29 cellular contexts compared by ENCODE assay signal in genomic region chr11:32034680-32035079, GRCh38. TPM values are rescaled to one million over a fixed set of nuclear protein-coding genes. Genes with fewer than 3 reads are reported as not detected.
A peak's percentile ranks its signal among the peaks of the same experiment; 100 is the strongest.
DNase-seq lines count a peak whose midpoint lies in the region; ATAC-seq and TF ChIP-seq lines count a peak whose summit lies in the region.
"Had no signal": no experiment of that assay in that cellular context is flagged by ENCODE, and none has a peak within 500 bp of the region (broad histone marks: within the 10 kb centered on the region; RNA-seq: fewer than 3 reads in every experiment).

No MANE protein-coding gene starts in this region.

- peak overlapping the region; percentile 71 for H3K4me2 ChIP-seq in osteoblast (ENCODE audit: insufficient read depth, low read length)

- H2AFZ ChIP-seq in osteoblast (ENCODE audit: low read length), result no peak overlapping the region

- H3K4me1 ChIP-seq in osteoblast (ENCODE audit: insufficient read depth, low read length), result peaks cover 39% of the 10 kb centered on the region
- H3K4me1 ChIP-seq: foreskin keratinocyte, left ventricle myocardium inferior had no signal

- no peak for ATAC-seq in GM19452 (IDR thresholded peaks at IDR 0.05; ENCODE audit: unreplicated experiment)
- ATAC-seq in GM18511 (IDR thresholded peaks at IDR 0.05; ENCODE audit: unreplicated experiment), result no peak
- ATAC-seq in HG03565 (IDR thresholded peaks at IDR 0.05; ENCODE audit: unreplicated experiment), result no peak
- ATAC-seq: activated T-helper 17 cell treated with anti-CD3 and anti-CD28 coated beads, Interleukin-2, amount 50 U/mL, for 72 hours; foreskin keratinocyte; stimulated activated naive B cell treated with anti-CD40 and anti-IgM and Interleukin-4, amounts not matched to agents 10 μg/mL and 1 μg/mL and 100 μg/mL, for 72 hours had no signal

- peak overlapping the region; percentile 99 for H3K27ac ChIP-seq in osteoblast (ENCODE audit: low read depth, low read length)
- H3K27ac ChIP-seq: C4-2B, cardiac muscle cell, foreskin keratinocyte, left ventricle myocardium inferior had no signal

- H3K27me3 ChIP-seq in osteoblast (ENCODE audit: insufficient read depth, low read length), result no peaks in the 10 kb centered on the region
- H3K27me3 ChIP-seq: cardiac muscle cell had no signal

- no peaks in the 10 kb centered on the region for H4K20me1 ChIP-seq in osteoblast (ENCODE audit: insufficient read depth, low read length)

- peak; percentile 72 for DNase-seq in EH (ENCODE audit: low read depth)
- DNase-seq in HS-5 (ENCODE audit: low read depth), result peak; percentile 56
- peak; percentile 12 to 77 for DNase-seq in cardiac fibroblast (ENCODE audit: low read depth in 2 of 2)
- peak; percentile 59 for DNase-seq in osteoblast (ENCODE audit: insufficient read length, low spot score, missing footprints)
- DNase-seq in stimulated activated CD4-positive, alpha-beta T cell treated with anti-CD3 and anti-CD28 coated beads, Interleukin-4, amount 100 ng/mL, for 1 hour, result no peak
- DNase-seq: activated CD4-positive, alpha-beta T cell treated with anti-CD3 and anti-CD28 coated beads for 4 hours; activated naive CD4-positive, alpha-beta T cell treated with anti-CD3 and anti-CD28 coated beads, Interleukin-2, amount 10 ng/mL, durations not matched to agents 7 days and 5 days; amniotic stem cell; cortex of kidney; DMS79 treated with DMSO at 0.1 percent for 48 hours; effector memory CD4-positive, alpha-beta T cell; H9; head of caudate nucleus; islet precursor cell; left ventricle myocardium inferior; NCI-H1048; NCI-H1694; NCI-H446; NCI-H748 treated with DMSO at 0.1 percent for 48 hours; occipital lobe; Right ventricle myocardium superior; stimulated activated naive B cell treated with anti-CD40 and anti-IgM and Interleukin-4, amounts not matched to agents 10 μg/mL and 1 μg/mL and 100 μg/mL, for 72 hours had no signal

- H3K36me3 ChIP-seq in osteoblast (ENCODE audit: insufficient read depth, low read length), result no peaks in the 10 kb centered on the region
- H3K36me3 ChIP-seq: cardiac muscle cell, left ventricle myocardium inferior had no signal

- H3K79me2 ChIP-seq in osteoblast (ENCODE audit: insufficient read depth, low read length), result no peaks in the 10 kb centered on the region

- H3K4me3 ChIP-seq in cardiac fibroblast (replicated peaks in 1 of 2; ENCODE audit: low read depth in 2 of 2, low read length in 2 of 2) (no peak overlapping the region), osteoblast (ENCODE audit: insufficient read depth, low read length) (no peak overlapping the region)
- H3K4me3 ChIP-seq: cardiac muscle cell, left ventricle myocardium inferior had no signal

- no peaks in the 10 kb centered on the region for H3K9me3 ChIP-seq in osteoblast (ENCODE audit: low read depth, low read length)
- H3K9me3 ChIP-seq: left ventricle myocardium inferior had no signal

- TF ChIP-seq CTCF in cardiac fibroblast (IDR thresholded peaks at IDR 0.05; ENCODE audit: low read depth, low read length), result no peak
- TF ChIP-seq CTCF in osteoblast (IDR thresholded peaks at IDR 0.05; ENCODE audit: extremely low read depth, low read depth, low read length), result no peak

RNA-seq across cellular contexts. Expression of gene RCN1, which starts 56.2 kb away (rescaled TPM):
- 343 and 405 TPM in 2 replicates for total RNA-seq in osteoblast
